28 cellular contexts compared by ENCODE assay signal in genomic region chr10:75950307-75950706, GRCh38.
"Had no signal": no experiment of that assay in that cellular context is flagged by ENCODE, and none has a peak within 500 bp of the region (broad histone marks: within the 10 kb centered on the region; RNA-seq: fewer than 3 reads in every experiment).

No MANE protein-coding gene starts in this region.

- ATAC-seq: activated naive CD4-positive, alpha-beta T cell treated with anti-CD3 and anti-CD28 coated beads, Interleukin-2, amount 50 U/mL, for 72 hours; activated T-cell treated with anti-CD3 and anti-CD28 coated beads, Interleukin-2, amount 50 U/mL, for 72 hours; body of pancreas; esophagus mucosa; WTC11 had no signal

- H3K4me1 ChIP-seq: body of pancreas, colonic mucosa had no signal

- DNase-seq: activated CD4-positive, alpha-beta memory T cell treated with anti-CD3 and anti-CD28 coated beads, Interleukin-2, amount 10 ng/mL, durations not matched to agents 7 days and 5 days; activated CD4-positive, alpha-beta T cell treated with anti-CD3 and anti-CD28 coated beads for 1 hour; activated CD4-positive, alpha-beta T cell treated with anti-CD3 and anti-CD28 coated beads for 4 hours; activated CD4-positive, alpha-beta T cell treated with anti-CD3 and anti-CD28 coated beads, Interleukin-2, amount 10 ng/mL, durations not matched to agents 7 days and 5 days; activated CD4-positive, alpha-beta T cell treated with anti-CD3 and anti-CD28 coated beads, Interleukin-2, amount 50 U/mL, for 4 hours; activated CD8-positive, alpha-beta memory T cell treated with anti-CD3 and anti-CD28 coated beads, Interleukin-2, amount 50 U/mL, for 48 hours; activated gamma-delta T cell; activated naive CD4-positive, alpha-beta T cell; activated naive CD4-positive, alpha-beta T cell treated with anti-CD3 and anti-CD28 coated beads, Interleukin-2, amount 10 ng/mL, durations not matched to agents 7 days and 5 days; activated naive CD8-positive, alpha-beta T cell treated with anti-CD3 and anti-CD28 coated beads, Interleukin-2, amount 10 ng/mL, durations not matched to agents 7 days and 5 days; activated T-cell treated with anti-CD3 and anti-CD28 coated beads for 4 hours; activated T-cell treated with anti-CD3 and anti-CD28 coated beads, Interleukin-2, amount 50 U/mL, for 24 hours; activated T-cell treated with anti-CD3 and anti-CD28 coated beads, Interleukin-2, amount 50 U/mL, for 72 hours; body of pancreas; central memory CD4-positive, alpha-beta T cell; cerebellar nuclear complex; colonic mucosa; effector CD8-positive, alpha-beta T cell; foreskin fibroblast; head of caudate nucleus; T-helper 2 cell had no signal

- FAIRE-seq: endometrium, endothelial cell of umbilical vein, frontal cortex had no signal

- H3K27ac ChIP-seq: body of pancreas, cardiac muscle cell, colonic mucosa had no signal

- H3K9me3 ChIP-seq: body of pancreas, colonic mucosa had no signal

- H3K36me3 ChIP-seq: cardiac muscle cell, colonic mucosa had no signal

- H3K27me3 ChIP-seq: body of pancreas, cardiac muscle cell, colonic mucosa had no signal

- H3K4me3 ChIP-seq: body of pancreas, cardiac muscle cell, colonic mucosa had no signal
